Comparison of ENCODE assay signal across 9 cellular contexts in the genomic region with DNA sequence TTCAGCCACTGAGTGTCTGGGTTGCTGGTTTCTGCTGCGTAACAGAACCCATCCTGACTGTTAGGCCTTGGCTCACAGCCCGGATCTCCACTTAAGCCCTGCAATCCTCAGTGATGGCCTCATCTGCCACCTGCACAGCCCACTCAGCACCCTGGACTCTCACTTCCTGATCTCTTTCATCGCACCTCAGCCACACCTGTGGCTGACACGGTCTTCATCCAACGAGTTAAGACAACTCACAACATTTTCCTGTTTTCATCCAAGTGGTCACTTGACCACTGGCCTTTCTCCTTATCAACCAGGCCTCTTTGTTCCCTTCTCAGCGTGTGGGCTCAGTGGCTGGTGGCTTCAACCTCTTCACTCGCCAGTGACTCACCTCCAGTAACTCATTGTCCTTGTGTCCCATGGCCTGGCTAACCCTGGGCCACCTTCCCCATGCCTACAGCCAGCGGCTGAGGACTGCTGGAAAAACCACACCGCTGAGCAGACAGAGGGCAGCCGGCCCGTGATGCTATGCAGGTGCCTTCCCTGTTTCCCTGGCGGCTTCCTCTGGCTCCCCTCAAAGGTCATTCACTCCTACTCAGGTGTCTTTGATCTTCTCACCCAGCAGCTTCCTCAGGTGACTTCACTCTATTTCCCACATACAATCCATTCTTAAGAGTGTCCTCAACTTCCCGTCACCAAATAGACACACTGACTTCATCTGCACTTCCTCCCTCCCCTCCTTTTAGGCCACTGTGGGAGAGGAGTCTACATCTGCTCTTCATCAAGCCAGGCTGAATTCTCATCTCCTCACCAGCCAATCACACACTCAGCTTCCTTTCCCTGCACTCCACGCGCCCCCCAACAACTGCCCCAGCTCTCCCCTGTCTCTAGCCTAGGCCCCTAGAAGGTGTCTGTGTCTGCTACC. TPM values are rescaled to one million over a fixed set of nuclear protein-coding genes. Genes with fewer than 3 reads are reported as not detected.
DNase-seq lines count a peak whose midpoint lies in the region; ATAC-seq and TF ChIP-seq lines count a peak whose summit lies in the region.
"Had no signal": no experiment of that assay in that cellular context is flagged by ENCODE, and none has a peak within 500 bp of the region (broad histone marks: within the 10 kb centered on the region; RNA-seq: fewer than 3 reads in every experiment).

No MANE protein-coding gene starts in this region.

- peaks cover 8% of the 10 kb centered on the region; the same call in 1 of the 2 replicates for H3K4me1 ChIP-seq in HAP-1

- no peak overlapping the region for H3K4me3 Mint-ChIP-seq in T-helper 17 cell

- in situ Hi-C loops in HAP-1 (cut with MboI; ENCODE audit: low sequenced_read_pairs): no loop called here

- H3K4me1 Mint-ChIP-seq in T-helper 17 cell: peaks cover 12% of the 10 kb centered on the region

- no peaks in the 10 kb centered on the region for H3K36me3 Mint-ChIP-seq in T-helper 17 cell (ENCODE audit: low read depth)

- no peaks in the 10 kb centered on the region for H3K27me3 ChIP-seq in HAP-1 (ENCODE audit: low read depth)

- CTCF ChIA-PET in GM10248 (lab: Yijun Ruan, JAX) (interaction anchor here (0.7 to 10.2 kb wide), 5 partner anchors 11 to 13 kb away, joined by 3 to 77 read pairs (median 3); no protein-coding TSS in a partner anchor), HEK293T (lab: Yijun Ruan, JAX) (interaction anchor here (1.0 kb wide), 1 partner anchor 9 kb away, joined by 3 read pairs; no protein-coding TSS in a partner anchor)

- ATAC-seq in T-helper 17 cell: no peak

- H3K36me3 ChIP-seq in HAP-1 (replicated peaks): no peaks in the 10 kb centered on the region

- no peaks in the 10 kb centered on the region for H3K27me3 Mint-ChIP-seq in T-helper 17 cell

- TF ChIP-seq CTCF in GM10248 (IDR thresholded peaks at IDR 0.05; ENCODE audit: control extremely low read depth, extremely low read depth, low read depth, missing control alignments): no peak

- POLR2A ChIA-PET in GM10248 (lab: Yijun Ruan, JAX): no interaction called here
- POLR2A ChIA-PET in HEK293T (lab: Yijun Ruan, JAX): no interaction called here

- H3K27ac Mint-ChIP-seq in T-helper 17 cell: peak overlapping the region; percentile 49

- DNase-seq in D341Med (ENCODE audit: low spot score) (peak; percentile 74), LoVo (ENCODE audit: low spot score) (peak; percentile 39), T-helper 17 cell (no peak), iris pigment epithelial cell (ENCODE audit: low read depth) (peak; percentile 86), C1 segment of cervical spinal cord (lab: John Stamatoyannopoulos, UW) (no peak), GM10248 (ENCODE audit: extremely low spot score) (no peak), HAP-1 (ENCODE audit: low spot score in 2 of 2) (no peak), HEK293T (ENCODE audit: extremely low spot score) (no peak)

- H3K9me3 ChIP-seq in T-helper 17 cell (ENCODE audit: control insufficient read depth, low read length, poor library complexity, severe bottlenecking) (no peaks in the 10 kb centered on the region), HAP-1 (no peaks in the 10 kb centered on the region)

- H3K4me3 ChIP-seq in HAP-1: no peak overlapping the region

TF ChIP-seq in HEK293T, 16 proteins besides CTCF, POLR2A, EP300 and RAD21:
- TF ChIP-seq SP1 (IDR thresholded peaks at IDR 0.05) (no peak), SUZ12 (IDR thresholded peaks at IDR 0.05) (no peak), LEF1 (IDR thresholded peaks at IDR 0.05; ENCODE audit: borderline replicate concordance) (no peak), FOXA1 (IDR thresholded peaks at IDR 0.05) (no peak), ELF4 (IDR thresholded peaks at IDR 0.05) (no peak), ZNF384 (IDR thresholded peaks at IDR 0.05) (no peak), BHLHE40 (IDR thresholded peaks at IDR 0.05; ENCODE audit: borderline replicate concordance) (no peak), FOXK2 (IDR thresholded peaks at IDR 0.05) (no peak), HDGF (IDR thresholded peaks at IDR 0.05; ENCODE audit: borderline replicate concordance) (no peak), TARDBP (IDR thresholded peaks at IDR 0.05) (no peak), ARNT (IDR thresholded peaks at IDR 0.05) (no peak), CTBP1 (IDR thresholded peaks at IDR 0.05; ENCODE audit: borderline replicate concordance) (no peak), L3MBTL2 (conservative IDR thresholded peaks at IDR 0.05) (no peak)
- TF ChIP-seq, protein P1, sequence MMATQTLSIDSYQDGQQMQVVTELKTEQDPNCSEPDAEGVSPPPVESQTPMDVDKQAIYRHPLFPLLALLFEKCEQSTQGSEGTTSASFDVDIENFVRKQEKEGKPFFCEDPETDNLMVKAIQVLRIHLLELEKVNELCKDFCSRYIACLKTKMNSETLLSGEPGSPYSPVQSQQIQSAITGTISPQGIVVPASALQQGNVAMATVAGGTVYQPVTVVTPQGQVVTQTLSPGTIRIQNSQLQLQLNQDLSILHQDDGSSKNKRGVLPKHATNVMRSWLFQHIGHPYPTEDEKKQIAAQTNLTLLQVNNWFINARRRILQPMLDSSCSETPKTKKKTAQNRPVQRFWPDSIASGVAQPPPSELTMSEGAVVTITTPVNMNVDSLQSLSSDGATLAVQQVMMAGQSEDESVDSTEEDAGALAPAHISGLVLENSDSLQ (IDR thresholded peaks at IDR 0.05): no peak

RNA-seq across cellular contexts. Expression of a gene that starts 19.9 kb away (rescaled TPM):
- total RNA-seq in T-helper 17 cell: under 1 TPM in 1 of 2 donors, not detected in 1; 0.37 TPM
- total RNA-seq: myocyte had no signal

Comparison
In these comparisons a context has a peak if more than half of its experiments do, and no peak if none do; other contexts are left out.
1. DNase-seq: peak in D341Med (single experiment), LoVo (single experiment) and iris pigment epithelial cell (single experiment); none in T-helper 17 cell (0 of 3), C1 segment of cervical spinal cord (0 of 14), GM10248 (single experiment), HAP-1 (0 of 2) and HEK293T (single experiment).